In the genomic region with DNA sequence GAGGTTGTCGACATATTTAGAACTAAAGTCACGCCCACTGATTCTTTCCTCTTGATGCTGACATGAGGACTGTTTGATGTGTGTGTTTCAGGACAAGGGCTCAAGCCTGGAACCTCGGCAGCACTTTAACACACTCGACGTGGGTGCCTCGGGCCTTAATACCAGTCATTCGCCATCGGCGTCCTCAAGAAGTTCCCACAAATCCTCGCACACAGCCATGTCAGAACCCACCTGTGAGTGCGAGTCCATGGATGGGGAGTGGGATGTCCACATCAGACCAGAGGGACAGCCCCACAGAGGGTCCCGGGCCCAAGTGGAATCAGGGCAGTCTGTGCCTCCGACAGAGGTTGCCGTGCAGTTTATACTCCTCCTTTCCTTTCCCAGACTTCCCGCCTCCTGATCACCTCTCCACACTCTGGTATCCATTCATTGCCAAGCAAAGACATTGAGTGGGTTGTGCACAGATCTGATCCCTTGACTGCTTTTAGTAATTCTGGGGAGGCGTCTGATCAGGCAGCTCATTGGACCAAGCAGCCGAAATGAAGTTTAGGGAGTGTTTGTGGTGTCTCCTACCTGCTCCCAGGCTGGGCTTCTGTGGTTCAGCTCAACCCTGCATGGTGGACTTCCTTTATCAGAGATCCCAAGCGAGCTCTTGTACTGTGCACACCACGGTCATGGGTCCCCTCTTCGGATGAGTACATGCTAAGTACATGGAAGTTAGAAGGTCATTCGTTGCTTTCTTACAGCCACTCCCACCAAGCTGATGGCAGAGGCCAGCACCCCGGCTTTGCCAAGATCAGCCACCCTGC, we compare ENCODE assay signal across 32 cellular contexts.
"Had no signal": no experiment of that assay in that cellular context is flagged by ENCODE, and none has a peak within 500 bp of the region (broad histone marks: within the 10 kb centered on the region; RNA-seq: fewer than 3 reads in every experiment).

No MANE protein-coding gene starts in this region.

- H3K36me3 Mint-ChIP-seq: activated naive CD4-positive, alpha-beta T cell treated with anti-CD3 and anti-CD28 coated beads, Interleukin-2, amount 10 ng/mL, durations not matched to agents 7 days and 5 days; activated naive CD8-positive, alpha-beta T cell had no signal

- H3K4me3 ChIP-seq: MG63, Peyer's patch, SJSA1 had no signal

- H3K9me3 ChIP-seq: MG63, Peyer's patch, SJSA1, SK-N-SH had no signal

- H3K27ac ChIP-seq: Peyer's patch, SJSA1 had no signal

- DNase-seq: activated CD4-positive, alpha-beta T cell treated with anti-CD3 and anti-CD28 coated beads, Interleukin-2, amount 10 ng/mL, durations not matched to agents 24 days and 14 days; activated CD4-positive, alpha-beta T cell treated with anti-CD3 and anti-CD28 coated beads, Interleukin-2, amount 50 U/mL, for 4 hours; activated CD8-positive, alpha-beta T cell treated with anti-CD3 and anti-CD28 coated beads for 36 hours; activated naive CD4-positive, alpha-beta T cell treated with anti-CD3 and anti-CD28 coated beads, Interleukin-2, amount 10 ng/mL, durations not matched to agents 7 days and 5 days; activated naive CD8-positive, alpha-beta T cell treated with anti-CD3 and anti-CD28 coated beads, Interleukin-2, amount 50 U/mL, for 24 hours; activated T-cell treated with anti-CD3 and anti-CD28 coated beads, Interleukin-2, amount 50 U/mL, for 1 hour; activated T-cell treated with anti-CD3 and anti-CD28 coated beads, Interleukin-2, amount 50 U/mL, for 72 hours; anterior cingulate cortex; Kasumi-1; MG63; NCI-H1048; NCI-H1105 treated with DMSO at 0.1 percent for 48 hours; NCI-H1436; NCI-H1694 treated with DMSO at 0.1 percent for 48 hours; NCI-H2029 treated with DMSO at 0.1 percent for 48 hours; NCI-H2107; NCI-H2171; NCI-H510A; NCI-H526; NCI-H748 treated with DMSO at 0.1 percent for 48 hours; NK-92 treated with Interleukin-12 subunit alpha and Interleukin-12 subunit beta, amount 100 ng/mL, for 24 hours; PC-3; RPMI8226; SHP77 treated with DMSO at 0.1 percent for 48 hours; SK-N-SH had no signal

- H3K9me3 Mint-ChIP-seq: activated CD4-positive, alpha-beta T cell treated with anti-CD3 and anti-CD28 coated beads, Interleukin-2, amount 10 ng/mL, durations not matched to agents 24 days and 14 days; activated CD8-positive, alpha-beta T cell treated with anti-CD3 and anti-CD28 coated beads for 36 hours; activated naive CD4-positive, alpha-beta T cell treated with anti-CD3 and anti-CD28 coated beads, Interleukin-2, amount 10 ng/mL, durations not matched to agents 7 days and 5 days; activated naive CD8-positive, alpha-beta T cell treated with anti-CD3 and anti-CD28 coated beads, Interleukin-2, amount 50 U/mL, for 24 hours; activated T-cell treated with anti-CD3 and anti-CD28 coated beads, Interleukin-2, amount 50 U/mL, for 72 hours; activated T-helper 17 cell treated with anti-CD3 and anti-CD28 coated beads, Interleukin-2, amount 50 U/mL, for 72 hours; brain; T-helper 1 cell treated with Interleukin-12 subunit alpha and Interleukin-12 subunit beta and Interleukin-4 antibody, amounts not matched to agents 30 μg/mL and 1 μg/mL, for 36 hours; T-helper 2 cell treated with Interferon-gamma antibody and Interleukin-4, amounts not matched to agents 5 μg/mL and 100 μg/mL, for 36 hours had no signal

- ATAC-seq: activated CD8-positive, alpha-beta T cell treated with anti-CD3 and anti-CD28 coated beads for 36 hours; activated naive CD8-positive, alpha-beta T cell treated with anti-CD3 and anti-CD28 coated beads, Interleukin-2, amount 50 U/mL, for 24 hours; activated T-cell treated with anti-CD3 and anti-CD28 coated beads, Interleukin-2, amount 50 U/mL, for 72 hours; activated T-helper 17 cell treated with anti-CD3 and anti-CD28 coated beads, Interleukin-2, amount 50 U/mL, for 72 hours; PC-3 had no signal

- H3K4me1 Mint-ChIP-seq: activated naive CD4-positive, alpha-beta T cell treated with anti-CD3 and anti-CD28 coated beads, Interleukin-2, amount 10 ng/mL, durations not matched to agents 7 days and 5 days; activated T-helper 17 cell treated with anti-CD3 and anti-CD28 coated beads, Interleukin-2, amount 50 U/mL, for 72 hours had no signal

- H3K27me3 Mint-ChIP-seq: activated CD4-positive, alpha-beta T cell treated with anti-CD3 and anti-CD28 coated beads, Interleukin-2, amount 10 ng/mL, durations not matched to agents 24 days and 14 days; activated CD8-positive, alpha-beta T cell treated with anti-CD3 and anti-CD28 coated beads for 36 hours; activated naive CD8-positive, alpha-beta T cell; activated naive CD8-positive, alpha-beta T cell treated with anti-CD3 and anti-CD28 coated beads, Interleukin-2, amount 50 U/mL, for 24 hours; activated T-helper 17 cell treated with anti-CD3 and anti-CD28 coated beads, Interleukin-2, amount 50 U/mL, for 72 hours; brain had no signal

- H3K27ac Mint-ChIP-seq: activated CD4-positive, alpha-beta T cell treated with anti-CD3 and anti-CD28 coated beads, Interleukin-2, amount 10 ng/mL, durations not matched to agents 24 days and 14 days; activated CD8-positive, alpha-beta T cell treated with anti-CD3 and anti-CD28 coated beads for 36 hours; activated naive CD4-positive, alpha-beta T cell treated with anti-CD3 and anti-CD28 coated beads, Interleukin-2, amount 10 ng/mL, durations not matched to agents 7 days and 5 days; activated naive CD8-positive, alpha-beta T cell; activated naive CD8-positive, alpha-beta T cell treated with anti-CD3 and anti-CD28 coated beads, Interleukin-2, amount 50 U/mL, for 24 hours; activated T-cell treated with anti-CD3 and anti-CD28 coated beads, Interleukin-2, amount 50 U/mL, for 72 hours; activated T-helper 17 cell treated with anti-CD3 and anti-CD28 coated beads, Interleukin-2, amount 50 U/mL, for 72 hours; brain; T-helper 1 cell treated with Interleukin-12 subunit alpha and Interleukin-12 subunit beta and Interleukin-4 antibody, amounts not matched to agents 30 μg/mL and 1 μg/mL, for 36 hours; T-helper 2 cell treated with Interferon-gamma antibody and Interleukin-4, amounts not matched to agents 5 μg/mL and 100 μg/mL, for 36 hours had no signal

- H3K36me3 ChIP-seq: MG63, SJSA1 had no signal

- H3K4me3 Mint-ChIP-seq: activated CD4-positive, alpha-beta T cell treated with anti-CD3 and anti-CD28 coated beads, Interleukin-2, amount 10 ng/mL, durations not matched to agents 24 days and 14 days; activated CD8-positive, alpha-beta T cell treated with anti-CD3 and anti-CD28 coated beads for 36 hours; activated naive CD4-positive, alpha-beta T cell treated with anti-CD3 and anti-CD28 coated beads, Interleukin-2, amount 10 ng/mL, durations not matched to agents 7 days and 5 days; activated naive CD8-positive, alpha-beta T cell; activated naive CD8-positive, alpha-beta T cell treated with anti-CD3 and anti-CD28 coated beads, Interleukin-2, amount 50 U/mL, for 24 hours; activated T-cell treated with anti-CD3 and anti-CD28 coated beads, Interleukin-2, amount 50 U/mL, for 72 hours; activated T-helper 17 cell treated with anti-CD3 and anti-CD28 coated beads, Interleukin-2, amount 50 U/mL, for 72 hours; brain; T-helper 1 cell treated with Interleukin-12 subunit alpha and Interleukin-12 subunit beta and Interleukin-4 antibody, amounts not matched to agents 30 μg/mL and 1 μg/mL, for 36 hours; T-helper 2 cell treated with Interferon-gamma antibody and Interleukin-4, amounts not matched to agents 5 μg/mL and 100 μg/mL, for 36 hours had no signal

- H3K27me3 ChIP-seq: MG63, Peyer's patch, SJSA1 had no signal
